In genomic region chr16:50366126-50366525, GRCh38 we compare ENCODE assay signal across 17 cellular contexts. TPM values are rescaled to one million over a fixed set of nuclear protein-coding genes. Genes with fewer than 3 reads are reported as not detected.
A peak's percentile ranks its signal among the peaks of the same experiment; 100 is the strongest.
DNase-seq lines count a peak whose midpoint lies in the region; ATAC-seq and TF ChIP-seq lines count a peak whose summit lies in the region.
"Had no signal": no experiment of that assay in that cellular context is flagged by ENCODE, and none has a peak within 500 bp of the region (broad histone marks: within the 10 kb centered on the region; RNA-seq: fewer than 3 reads in every experiment).

No MANE protein-coding gene starts in this region.

- H3K4me3 Mint-ChIP-seq in activated CD4-positive, alpha-beta memory T cell treated with anti-CD3 and anti-CD28 coated beads for 36 hours: peak overlapping the region; percentile 5
- peak overlapping the region in 9 of 10 donors; percentile 20 to 94 (median 51) for H3K4me3 Mint-ChIP-seq in naive thymus-derived CD8-positive, alpha-beta T cell

- POLR2A ChIA-PET in activated CD4-positive, alpha-beta memory T cell treated with anti-CD3 and anti-CD28 coated beads for 36 hours (lab: Charles Lee): no interaction called here
- POLR2A ChIA-PET in naive thymus-derived CD8-positive, alpha-beta T cell (lab: Charles Lee): interaction anchor here (0.6 to 0.7 kb wide), 2 partner anchors 183 to 269 kb away, joined by 4 to 5 read pairs; no protein-coding TSS in a partner anchor

- no peak for TF ChIP-seq EP300 in ovary (IDR thresholded peaks at IDR 0.05)

- intact Hi-C loops in activated CD4-positive, alpha-beta memory T cell treated with anti-CD3 and anti-CD28 coated beads for 36 hours (cut with micrococcal nuclease): loop anchor here (5.0 kb wide), 5 partner anchors 141 to 441 kb away; partner anchors contain the start of genes CNEP1R1 and NKD1
- intact Hi-C loops in ovary (cut with DNase I): loop anchor here in 2 of 4 donors (10.0 kb wide), 3 partner anchors 151 to 341 kb away; partner anchors contain the start of gene CNEP1R1 (in 1 of the 2)

- CTCF ChIA-PET in activated CD4-positive, alpha-beta memory T cell treated with anti-CD3 and anti-CD28 coated beads for 36 hours (lab: Charles Lee): interaction anchor here (2.2 to 3.4 kb wide), 3 partner anchors 10 to 300 kb away, joined by 14 to 26 read pairs (median 15); no protein-coding TSS in a partner anchor

- DNase-seq in SIG-M5 treated with dmso at 0.1 percent for 504 hours (lab: John Stamatoyannopoulos, UW; ENCODE audit: unreplicated experiment): peak; percentile 33
- DNase-seq in SIG-M5 (lab: John Stamatoyannopoulos, UW): no peak
- peak; percentile 56 for DNase-seq in KBM-7
- DNase-seq in activated CD4-positive, alpha-beta memory T cell treated with anti-CD3 and anti-CD28 coated beads for 36 hours: no peak
- no peak for DNase-seq in naive thymus-derived CD8-positive, alpha-beta T cell
- DNase-seq in amygdala (lab: John Stamatoyannopoulos, UW): no peak
- no peak for DNase-seq in ovary
- DNase-seq: 8988T; activated effector memory CD4-positive, alpha-beta T cell treated with anti-CD3 and anti-CD28 coated beads, Interleukin-2, amount 50 U/mL, for 16 hours; central memory CD4-positive, alpha-beta T cell; DMS 273 treated with DMSO at 0.1 percent for 48 hours; hypothalamus; NCI-H1048; NCI-H345; RPMI8226; stimulated activated CD4-positive, alpha-beta T cell treated with anti-CD3 and anti-CD28 coated beads, Interleukin-12 subunit alpha, Interleukin-12 subunit beta, amount 100 ng/mL, for 4 hours had no signal

- TF ChIP-seq POLR2A in ovary (IDR thresholded peaks at IDR 0.05): no peak

- H3K27me3 ChIP-seq in ovary: no peaks in the 10 kb centered on the region

- no peak for ATAC-seq in naive thymus-derived CD8-positive, alpha-beta T cell
- ATAC-seq in HG03025 (IDR thresholded peaks at IDR 0.05; ENCODE audit: low FRiP score, unreplicated experiment): no peak

- no peaks in the 10 kb centered on the region for H3K9me3 ChIP-seq in ovary

- no peak overlapping the region for H3K27ac Mint-ChIP-seq in activated CD4-positive, alpha-beta memory T cell treated with anti-CD3 and anti-CD28 coated beads for 36 hours
- peak overlapping the region in 9 of 10 donors; percentile 1 to 90 (median 21) for H3K27ac Mint-ChIP-seq in naive thymus-derived CD8-positive, alpha-beta T cell

- no peaks in the 10 kb centered on the region for H3K9me3 Mint-ChIP-seq in activated CD4-positive, alpha-beta memory T cell treated with anti-CD3 and anti-CD28 coated beads for 36 hours
- H3K9me3 Mint-ChIP-seq in naive thymus-derived CD8-positive, alpha-beta T cell: no peaks in the 10 kb centered on the region

- H3K4me1 Mint-ChIP-seq in activated CD4-positive, alpha-beta memory T cell treated with anti-CD3 and anti-CD28 coated beads for 36 hours (ENCODE audit: low read depth): peaks cover 58% of the 10 kb centered on the region
- H3K4me1 Mint-ChIP-seq in naive thymus-derived CD8-positive, alpha-beta T cell: peaks cover 38 to 77% (median 70%) of the 10 kb centered on the region in 4 donors

- no peaks in the 10 kb centered on the region for H3K27me3 Mint-ChIP-seq in activated CD4-positive, alpha-beta memory T cell treated with anti-CD3 and anti-CD28 coated beads for 36 hours
- no peaks in the 10 kb centered on the region for H3K27me3 Mint-ChIP-seq in naive thymus-derived CD8-positive, alpha-beta T cell

- no peaks in the 10 kb centered on the region for H3K36me3 ChIP-seq in ovary

- no peak overlapping the region for H3K27ac ChIP-seq in ovary

- H3K4me3 ChIP-seq in ovary: no peak overlapping the region

- WGBS in ovary, 3 donors: 42 to 69% (median 48%) methylated on average over 2 of the region's 2 CpGs

- peaks cover 37% of the 10 kb centered on the region for H3K36me3 Mint-ChIP-seq in activated CD4-positive, alpha-beta memory T cell treated with anti-CD3 and anti-CD28 coated beads for 36 hours
- peaks cover 0 to 52% (median 3%) of the 10 kb centered on the region in 3 donors for H3K36me3 Mint-ChIP-seq in naive thymus-derived CD8-positive, alpha-beta T cell

- peaks cover 4% of the 10 kb centered on the region for H3K4me1 ChIP-seq in ovary (ENCODE audit: insufficient read depth)

- TF ChIP-seq CTCF in ovary (IDR thresholded peaks at IDR 0.05): no peak

- in situ Hi-C loops in KBM-7 (cut with MboI; ENCODE audit: low pct_unique_long_range_greater_than_20kb, low sequenced_read_pairs): no loop called here

RNA-seq across cellular contexts. Expression of gene BRD7, which starts 2.7 kb away (rescaled TPM):
- 100 to 1,000 TPM in 1 of 2 experiments, 10 to 100 TPM in 1; 87.9 to 103 TPM for total RNA-seq in activated CD4-positive, alpha-beta memory T cell treated with anti-CD3 and anti-CD28 coated beads for 36 hours
- 10 to 100 TPM; 69.1 to 82.8 TPM for total RNA-seq in naive thymus-derived CD8-positive, alpha-beta T cell
- polyA plus RNA-seq in naive thymus-derived CD8-positive, alpha-beta T cell: 10 to 100 TPM; 42.5 to 62.6 (median 49.1) TPM
- total RNA-seq in ovary: 10 to 100 TPM; 30.0 to 58.7 (median 53.5) TPM
- 10 to 100 TPM; 33.9 to 75.1 TPM for polyA plus RNA-seq in ovary

Comparison
In these comparisons a context has a peak if more than half of its experiments do, and no peak if none do; other contexts are left out.
1. DNase-seq: peak in SIG-M5 treated with dmso at 0.1 percent for 504 hours (single experiment) and KBM-7 (single experiment); none in SIG-M5 (single experiment), activated CD4-positive, alpha-beta memory T cell treated with anti-CD3 and anti-CD28 coated beads for 36 hours (single experiment), naive thymus-derived CD8-positive, alpha-beta T cell (0 of 10), amygdala (0 of 56) and ovary (0 of 5).